In genomic region chr9:133031130-133031422, GRCh38 we compare ENCODE assay signal across 9 cellular contexts. TPM values are rescaled to one million over a fixed set of nuclear protein-coding genes. Genes with fewer than 3 reads are reported as not detected.
DNase-seq lines count a peak whose midpoint lies in the region; ATAC-seq and TF ChIP-seq lines count a peak whose summit lies in the region.
"Had no signal": no experiment of that assay in that cellular context is flagged by ENCODE, and none has a peak within 500 bp of the region (broad histone marks: within the 10 kb centered on the region; RNA-seq: fewer than 3 reads in every experiment).

No MANE protein-coding gene starts in this region.

- H3K9me3 ChIP-seq in GM23248 (ENCODE audit: low read depth), result no peaks in the 10 kb centered on the region

- no peaks in the 10 kb centered on the region; the same call in 1 of the 2 replicates for H4K20me1 ChIP-seq in GM23248 (ENCODE audit: insufficient read depth)

- H3K27me3 ChIP-seq in GM23248 (replicated peaks; ENCODE audit: insufficient read depth), result no peaks in the 10 kb centered on the region
- H3K27me3 ChIP-seq in foreskin keratinocyte, result no peaks in the 10 kb centered on the region

- DNase-seq in GM23248 (no peak), foreskin keratinocyte (peak in 1 of 2 donors; percentile 14), skeletal muscle cell (ENCODE audit: low read depth) (no peak), NCI-H1436 treated with DMSO at 0.1 percent for 48 hours (lab: John Stamatoyannopoulos, UW) (no peak)

- no peaks in the 10 kb centered on the region for H3K36me3 ChIP-seq in GM23248 (ENCODE audit: low read depth)

- peak overlapping the region; percentile 92 for H3K9ac ChIP-seq in GM23248

- in situ Hi-C loops in GM23248 (cut with MboI), result loop anchor here (25.0 kb wide), 1 partner anchor 456 kb away; the partner anchor contains the start of gene SLC2A6

- TF ChIP-seq CTCF in WI38 (IDR thresholded peaks at IDR 0.05; ENCODE audit: low read depth, low read length) (no peak), foreskin keratinocyte (conservative IDR thresholded peaks at IDR 0.05) (no peak)

- peak overlapping the region; percentile 96 for H2AFZ ChIP-seq in GM23248

- H3K4me1 ChIP-seq in GM23248 (ENCODE audit: insufficient read depth), result peaks cover 7% of the 10 kb centered on the region; the same call in 1 of the 2 replicates
- H3K4me1 ChIP-seq in foreskin keratinocyte, result no peaks in the 10 kb centered on the region

- H3K4me3 ChIP-seq in GM23248, result peak overlapping the region; percentile 92
- peak overlapping the region; percentile 96 for H3K4me3 ChIP-seq in WI38 (ENCODE audit: low read depth, low read length)
- peak overlapping the region; percentile 96 for H3K4me3 ChIP-seq in skeletal muscle cell (ENCODE audit: low read depth, low read length)

- no peak for ATAC-seq in foreskin keratinocyte
- no peak for ATAC-seq in GM18502 (IDR thresholded peaks at IDR 0.05; ENCODE audit: poor library complexity, unreplicated experiment)
- ATAC-seq in GM21825 (IDR thresholded peaks at IDR 0.05; ENCODE audit: unreplicated experiment), result no peak
- ATAC-seq in GM18519 (IDR thresholded peaks at IDR 0.05; ENCODE audit: low FRiP score, unreplicated experiment), result no peak

- H3K79me2 ChIP-seq in GM23248 (ENCODE audit: insufficient read depth), result peaks cover 63% of the 10 kb centered on the region

- no peaks in the 10 kb centered on the region for H3F3A ChIP-seq in GM23248 (ENCODE audit: insufficient read depth)

- peak overlapping the region; percentile 79 for H3K27ac ChIP-seq in GM23248
- peak overlapping the region; percentile 87 for H3K27ac ChIP-seq in foreskin keratinocyte

- WGBS in GM23248 (ENCODE audit: low coverage in 1 of 2, low lambda C conversion rate in 2 of 2, missing lambda C conversion rate in 2 of 2), 2 experiments, result 2 to 3% methylated on average over 16 of the region's 16 CpGs

- no peaks in the 10 kb centered on the region for H3K9me2 ChIP-seq in GM23248 (ENCODE audit: insufficient read depth)

- H3K4me2 ChIP-seq in GM23248 (ENCODE audit: unreplicated experiment), result peak overlapping the region; percentile 99

RNA-seq across cellular contexts. Expression of gene GTF3C5, which starts 0.3 kb away (rescaled TPM):
- 33.6 and 40.1 TPM in 2 replicates for total RNA-seq in GM23248 (2014; rRNA removed; shearing (Covaris generic))
- polyA plus RNA-seq in GM23248 (2016; fragmentation: Nextera tagmentation; extraction: Ambion mirVana), result 33.5 and 34.4 TPM in 2 replicates
- 61.0 and 66.3 TPM in 2 replicates for total RNA-seq in foreskin keratinocyte
- 59.5 and 66.5 TPM in 2 replicates for polyA plus RNA-seq in foreskin keratinocyte

RNA-seq across cellular contexts. Expression of gene CEL, which starts 30.7 kb away (rescaled TPM):
- 0.22 TPM in 1 of 2 replicates, not detected in the other for total RNA-seq in GM23248 (2014; rRNA removed; shearing (Covaris generic))
- 0.13 TPM in 1 of 2 replicates, not detected in the other for polyA plus RNA-seq in GM23248 (2016; fragmentation: Nextera tagmentation; extraction: Ambion mirVana)
- 0.34 and 0.67 TPM in 2 replicates for total RNA-seq in foreskin keratinocyte
- polyA plus RNA-seq in foreskin keratinocyte, result 0.44 and 0.70 TPM in 2 replicates

RNA-seq across cellular contexts. Expression of gene GFI1B, which starts 52.6 kb away (rescaled TPM):
- total RNA-seq in GM23248 (2014; rRNA removed; shearing (Covaris generic)), result not detected in 2 replicates
- polyA plus RNA-seq in GM23248 (2016; fragmentation: Nextera tagmentation; extraction: Ambion mirVana), result not detected in 2 replicates
- not detected in 2 replicates for total RNA-seq in foreskin keratinocyte
- not detected in 2 replicates for polyA plus RNA-seq in foreskin keratinocyte
- total RNA-seq: activated CD8-positive, alpha-beta memory T cell treated with anti-CD3 and anti-CD28 coated beads for 36 hours had no signal
